In genomic region chr16:89917773-89918452, GRCh38 we compare ENCODE assay signal across 1 cellular context.
TF ChIP-seq lines count a peak whose summit lies in the region.

No MANE protein-coding gene starts in this region.

TF ChIP-seq in HepG2, 621 proteins besides CTCF, POLR2A, EP300 and RAD21 (continues in another document):
- peak; percentile 98 for TF ChIP-seq ZNF264 (CRISPR knock-in tag; IDR thresholded peaks at IDR 0.05)
- peak; percentile 98 for TF ChIP-seq ZNF557 (CRISPR knock-in tag; IDR thresholded peaks at IDR 0.05)
- TF ChIP-seq ZNF143 (CRISPR knock-in tag; IDR thresholded peaks at IDR 0.05), result peak; percentile 71
- no peak for TF ChIP-seq REXO4 (CRISPR knock-in tag; IDR thresholded peaks at IDR 0.05; ENCODE audit: borderline replicate concordance)
- no peak for TF ChIP-seq SRF (IDR thresholded peaks at IDR 0.05; ENCODE audit: low read depth, low read length)
- no peak for TF ChIP-seq ZNF282 (IDR thresholded peaks at IDR 0.05; ENCODE audit: partially characterized antibody)
- peak; percentile 99 for TF ChIP-seq AKAP8 (CRISPR knock-in tag; IDR thresholded peaks at IDR 0.05)
- TF ChIP-seq, protein P1, sequence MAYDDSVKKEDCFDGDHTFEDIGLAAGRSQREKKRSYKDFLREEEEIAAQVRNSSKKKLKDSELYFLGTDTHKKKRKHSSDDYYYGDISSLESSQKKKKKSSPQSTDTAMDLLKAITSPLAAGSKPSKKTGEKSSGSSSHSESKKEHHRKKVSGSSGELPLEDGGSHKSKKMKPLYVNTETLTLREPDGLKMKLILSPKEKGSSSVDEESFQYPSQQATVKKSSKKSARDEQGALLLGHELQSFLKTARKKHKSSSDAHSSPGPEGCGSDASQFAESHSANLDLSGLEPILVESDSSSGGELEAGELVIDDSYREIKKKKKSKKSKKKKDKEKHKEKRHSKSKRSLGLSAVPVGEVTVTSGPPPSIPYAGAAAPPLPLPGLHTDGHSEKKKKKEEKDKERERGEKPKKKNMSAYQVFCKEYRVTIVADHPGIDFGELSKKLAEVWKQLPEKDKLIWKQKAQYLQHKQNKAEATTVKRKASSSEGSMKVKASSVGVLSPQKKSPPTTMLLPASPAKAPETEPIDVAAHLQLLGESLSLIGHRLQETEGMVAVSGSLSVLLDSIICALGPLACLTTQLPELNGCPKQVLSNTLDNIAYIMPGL (CRISPR knock-in tag; IDR thresholded peaks at IDR 0.05; ENCODE audit: borderline replicate concordance in 1 of 2, low read depth in 1 of 2), result peak; percentile 83 to 93
- TF ChIP-seq ZNF382 (CRISPR knock-in tag; IDR thresholded peaks at IDR 0.05; ENCODE audit: borderline replicate concordance), result no peak
- TF ChIP-seq CENPT (CRISPR knock-in tag; IDR thresholded peaks at IDR 0.05; ENCODE audit: low read depth), result peak; percentile 79; the same call in 1 of the 2 replicates
- peak; percentile 97 for TF ChIP-seq HIC2 (CRISPR knock-in tag; IDR thresholded peaks at IDR 0.05; ENCODE audit: low read depth)
- no peak; the same call in none of the 2 replicates for TF ChIP-seq ZNF224 (CRISPR knock-in tag; IDR thresholded peaks at IDR 0.05)
- TF ChIP-seq ZSCAN21 (CRISPR knock-in tag; IDR thresholded peaks at IDR 0.05; ENCODE audit: borderline replicate concordance), result peak; percentile 99; the same call in 1 of the 2 replicates
- TF ChIP-seq KDM1A (CRISPR knock-in tag; IDR thresholded peaks at IDR 0.05), result peak; percentile 87
- TF ChIP-seq, protein P2, sequence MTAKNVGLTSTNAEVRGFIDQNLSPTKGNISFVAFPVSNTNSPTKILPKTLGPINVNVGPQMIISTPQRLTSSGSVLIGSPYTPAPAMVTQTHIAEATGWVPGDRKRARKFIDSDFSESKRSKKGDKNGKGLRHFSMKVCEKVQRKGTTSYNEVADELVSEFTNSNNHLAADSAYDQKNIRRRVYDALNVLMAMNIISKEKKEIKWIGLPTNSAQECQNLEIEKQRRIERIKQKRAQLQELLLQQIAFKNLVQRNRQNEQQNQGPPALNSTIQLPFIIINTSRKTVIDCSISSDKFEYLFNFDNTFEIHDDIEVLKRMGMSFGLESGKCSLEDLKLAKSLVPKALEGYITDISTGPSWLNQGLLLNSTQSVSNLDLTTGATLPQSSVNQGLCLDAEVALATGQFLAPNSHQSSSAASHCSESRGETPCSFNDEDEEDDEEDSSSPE (CRISPR knock-in tag; IDR thresholded peaks at IDR 0.05), result peak; percentile 98
- TF ChIP-seq, protein P3, sequence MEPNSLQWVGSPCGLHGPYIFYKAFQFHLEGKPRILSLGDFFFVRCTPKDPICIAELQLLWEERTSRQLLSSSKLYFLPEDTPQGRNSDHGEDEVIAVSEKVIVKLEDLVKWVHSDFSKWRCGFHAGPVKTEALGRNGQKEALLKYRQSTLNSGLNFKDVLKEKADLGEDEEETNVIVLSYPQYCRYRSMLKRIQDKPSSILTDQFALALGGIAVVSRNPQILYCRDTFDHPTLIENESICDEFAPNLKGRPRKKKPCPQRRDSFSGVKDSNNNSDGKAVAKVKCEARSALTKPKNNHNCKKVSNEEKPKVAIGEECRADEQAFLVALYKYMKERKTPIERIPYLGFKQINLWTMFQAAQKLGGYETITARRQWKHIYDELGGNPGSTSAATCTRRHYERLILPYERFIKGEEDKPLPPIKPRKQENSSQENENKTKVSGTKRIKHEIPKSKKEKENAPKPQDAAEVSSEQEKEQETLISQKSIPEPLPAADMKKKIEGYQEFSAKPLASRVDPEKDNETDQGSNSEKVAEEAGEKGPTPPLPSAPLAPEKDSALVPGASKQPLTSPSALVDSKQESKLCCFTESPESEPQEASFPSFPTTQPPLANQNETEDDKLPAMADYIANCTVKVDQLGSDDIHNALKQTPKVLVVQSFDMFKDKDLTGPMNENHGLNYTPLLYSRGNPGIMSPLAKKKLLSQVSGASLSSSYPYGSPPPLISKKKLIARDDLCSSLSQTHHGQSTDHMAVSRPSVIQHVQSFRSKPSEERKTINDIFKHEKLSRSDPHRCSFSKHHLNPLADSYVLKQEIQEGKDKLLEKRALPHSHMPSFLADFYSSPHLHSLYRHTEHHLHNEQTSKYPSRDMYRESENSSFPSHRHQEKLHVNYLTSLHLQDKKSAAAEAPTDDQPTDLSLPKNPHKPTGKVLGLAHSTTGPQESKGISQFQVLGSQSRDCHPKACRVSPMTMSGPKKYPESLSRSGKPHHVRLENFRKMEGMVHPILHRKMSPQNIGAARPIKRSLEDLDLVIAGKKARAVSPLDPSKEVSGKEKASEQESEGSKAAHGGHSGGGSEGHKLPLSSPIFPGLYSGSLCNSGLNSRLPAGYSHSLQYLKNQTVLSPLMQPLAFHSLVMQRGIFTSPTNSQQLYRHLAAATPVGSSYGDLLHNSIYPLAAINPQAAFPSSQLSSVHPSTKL (CRISPR knock-in tag; IDR thresholded peaks at IDR 0.05), result peak; percentile 97
- TF ChIP-seq ZNF296 (CRISPR knock-in tag; conservative IDR thresholded peaks at IDR 0.05), result peak; percentile 70
- TF ChIP-seq ZNF235 (CRISPR knock-in tag; IDR thresholded peaks at IDR 0.05; ENCODE audit: borderline replicate concordance), result no peak; the same call in 1 of the 2 replicates
- TF ChIP-seq ZNF564 (CRISPR knock-in tag; IDR thresholded peaks at IDR 0.05), result peak; percentile 98
- peak; percentile 47 for TF ChIP-seq ZNF407 (CRISPR knock-in tag; IDR thresholded peaks at IDR 0.05; ENCODE audit: not compliant biosample characterization)
- TF ChIP-seq HDAC6 (IDR thresholded peaks at IDR 0.05; ENCODE audit: low read depth, low read length), result no peak
- TF ChIP-seq, protein P4, sequence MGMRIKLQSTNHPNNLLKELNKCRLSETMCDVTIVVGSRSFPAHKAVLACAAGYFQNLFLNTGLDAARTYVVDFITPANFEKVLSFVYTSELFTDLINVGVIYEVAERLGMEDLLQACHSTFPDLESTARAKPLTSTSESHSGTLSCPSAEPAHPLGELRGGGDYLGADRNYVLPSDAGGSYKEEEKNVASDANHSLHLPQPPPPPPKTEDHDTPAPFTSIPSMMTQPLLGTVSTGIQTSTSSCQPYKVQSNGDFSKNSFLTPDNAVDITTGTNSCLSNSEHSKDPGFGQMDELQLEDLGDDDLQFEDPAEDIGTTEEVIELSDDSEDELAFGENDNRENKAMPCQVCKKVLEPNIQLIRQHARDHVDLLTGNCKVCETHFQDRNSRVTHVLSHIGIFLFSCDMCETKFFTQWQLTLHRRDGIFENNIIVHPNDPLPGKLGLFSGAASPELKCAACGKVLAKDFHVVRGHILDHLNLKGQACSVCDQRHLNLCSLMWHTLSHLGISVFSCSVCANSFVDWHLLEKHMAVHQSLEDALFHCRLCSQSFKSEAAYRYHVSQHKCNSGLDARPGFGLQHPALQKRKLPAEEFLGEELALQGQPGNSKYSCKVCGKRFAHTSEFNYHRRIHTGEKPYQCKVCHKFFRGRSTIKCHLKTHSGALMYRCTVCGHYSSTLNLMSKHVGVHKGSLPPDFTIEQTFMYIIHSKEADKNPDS (CRISPR knock-in tag; IDR thresholded peaks at IDR 0.05), result peak; percentile 81; the same call in 1 of the 2 replicates
- peak; percentile 74; the same call in 1 of the 2 replicates for TF ChIP-seq ZNF3 (CRISPR knock-in tag; IDR thresholded peaks at IDR 0.05)
- TF ChIP-seq MEIS2 (CRISPR knock-in tag; IDR thresholded peaks at IDR 0.05), result peak; percentile 96
- peak; percentile 94 for TF ChIP-seq CREB3 (CRISPR knock-in tag; IDR thresholded peaks at IDR 0.05)
- TF ChIP-seq ZIK1 (CRISPR knock-in tag; IDR thresholded peaks at IDR 0.05; ENCODE audit: borderline replicate concordance, low read depth), result peak; percentile 99
- TF ChIP-seq SIX4 (CRISPR knock-in tag; IDR thresholded peaks at IDR 0.05), result peak; percentile 88
- TF ChIP-seq BCL6 (CRISPR knock-in tag; IDR thresholded peaks at IDR 0.05), result peak; percentile 75
- TF ChIP-seq WIZ (CRISPR knock-in tag; IDR thresholded peaks at IDR 0.05), result no peak; the same call in 1 of the 2 replicates
- peak; percentile 93; the same call in 1 of the 2 replicates for TF ChIP-seq TOPORS (CRISPR knock-in tag; IDR thresholded peaks at IDR 0.05)
- peak; percentile 97 for TF ChIP-seq AGO2 (optimal IDR thresholded peaks at IDR 0.05; ENCODE audit: low read depth, low read length)
- TF ChIP-seq MTF1 (CRISPR knock-in tag; IDR thresholded peaks at IDR 0.05), result peak; percentile 82; the same call in 1 of the 2 replicates
- TF ChIP-seq ZBTB37 (CRISPR knock-in tag; IDR thresholded peaks at IDR 0.05), result peak; percentile 22; the same call in 1 of the 2 replicates
- TF ChIP-seq ZNF841 (CRISPR knock-in tag; IDR thresholded peaks at IDR 0.05; ENCODE audit: borderline replicate concordance), result no peak; the same call in 1 of the 2 replicates
- TF ChIP-seq TRIM24 (CRISPR knock-in tag; IDR thresholded peaks at IDR 0.05), result no peak
